In the genomic region with DNA sequence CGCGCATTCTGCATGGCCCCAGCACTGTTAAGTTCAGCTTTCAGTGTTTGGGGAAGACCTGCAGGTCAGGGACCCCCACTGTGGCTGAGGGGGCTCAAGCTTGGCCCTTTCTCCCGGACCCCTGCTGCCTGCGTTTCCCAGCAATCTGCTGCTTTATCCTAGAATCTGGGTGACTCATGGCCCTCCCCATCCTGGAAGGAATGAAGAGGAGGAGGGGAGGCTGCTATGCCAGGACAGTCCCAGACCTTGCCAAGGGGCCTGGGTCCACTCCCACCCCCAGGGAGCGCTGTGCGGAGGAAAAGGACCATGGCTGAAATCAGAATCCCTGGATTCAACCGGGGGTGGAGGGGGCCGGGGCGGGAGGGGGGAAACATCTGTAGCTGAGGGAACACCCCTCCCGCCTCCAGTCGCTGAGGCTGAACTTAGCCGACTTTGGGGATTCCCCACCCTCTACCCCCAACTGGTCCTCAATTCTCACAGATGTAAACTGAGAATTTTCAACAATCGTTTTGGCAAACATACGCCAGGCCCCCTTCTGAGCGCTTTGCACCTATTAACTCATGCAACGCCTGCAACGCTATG, we compare ENCODE assay signal across 8 cellular contexts. TPM values are rescaled to one million over a fixed set of nuclear protein-coding genes. Genes with fewer than 3 reads are reported as not detected.
DNase-seq lines count a peak whose midpoint lies in the region; ATAC-seq and TF ChIP-seq lines count a peak whose summit lies in the region.

No MANE protein-coding gene starts in this region.

- H3K27me3 ChIP-seq in H7 (ENCODE audit: control insufficient read depth, insufficient read depth, low read length) (no peaks in the 10 kb centered on the region), foreskin keratinocyte (no peaks in the 10 kb centered on the region)

- no peak overlapping the region for H3K27ac ChIP-seq in foreskin keratinocyte

- peaks cover 11% of the 10 kb centered on the region for H3K36me3 ChIP-seq in H7 (replicated peaks; ENCODE audit: control insufficient read depth, insufficient read depth, low read length)

- peaks cover 5 to 12% (median 11%) of the 10 kb centered on the region in 3 donors for H3K9me3 Mint-ChIP-seq in T-cell

- DNase-seq in H7 (peak; percentile 92), T-cell (no peak), foreskin keratinocyte (no peak), renal cortical epithelial cell (ENCODE audit: low read depth) (peak; percentile 24), NCI-H748 treated with DMSO at 0.1 percent for 48 hours (lab: John Stamatoyannopoulos, UW) (no peak), NCI-H510A (lab: John Stamatoyannopoulos, UW) (no peak)

- TF ChIP-seq CTCF in foreskin keratinocyte (conservative IDR thresholded peaks at IDR 0.05), result no peak

- CTCF ChIA-PET in T-cell (lab: Charles Lee), result interaction anchor here (0.6 to 0.8 kb wide), 3 partner anchors 9 to 165 kb away, joined by 3 to 5 read pairs (median 4); partner anchors contain the start of gene KCNJ14 (in 1 of the 2)

- peaks cover 8 to 11% of the 10 kb centered on the region in 2 donors for H3K27me3 Mint-ChIP-seq in T-cell

- H3K27ac Mint-ChIP-seq in T-cell, result no peak overlapping the region

- peaks cover 3% of the 10 kb centered on the region for H3K36me3 Mint-ChIP-seq in T-cell

- POLR2A ChIA-PET in T-cell (lab: Charles Lee), result no interaction called here

- H3K4me1 Mint-ChIP-seq in T-cell, result peaks cover 0 to 7% (median 4%) of the 10 kb centered on the region in 3 donors

- ATAC-seq in T-cell (replicated peaks in 1 of 4) (peak in 1 of 4 experiments; percentile 17), foreskin keratinocyte (peak; percentile 14), HG03565 (IDR thresholded peaks at IDR 0.05; ENCODE audit: unreplicated experiment) (no peak), HG03354 (IDR thresholded peaks at IDR 0.05; ENCODE audit: poor library complexity, severe bottlenecking, unreplicated experiment) (no peak)

- H3K4me1 ChIP-seq in foreskin keratinocyte, result no peaks in the 10 kb centered on the region

- H3K4me3 ChIP-seq in H7 (ENCODE audit: insufficient read depth, low read depth, low read length), result peak overlapping the region; percentile 55

- peak overlapping the region; percentile 68 to 75 (median 75) for H3K4me3 Mint-ChIP-seq in T-cell

RNA-seq across cellular contexts. Expression of gene ZNF114, which starts 20.6 kb away (rescaled TPM):
- 12.8 and 17.9 TPM in 2 replicates for total RNA-seq in H7 (2014; rRNA removed; shearing (Covaris generic))
- total RNA-seq in T-cell (under 1 TPM in 2 of 5 donors, not detected in 3; 0.20 to 0.41 TPM), foreskin keratinocyte (1.1 and 1.8 TPM in 2 replicates), renal cortical epithelial cell (2.6 and 3.1 TPM in 2 replicates)
- polyA plus RNA-seq in foreskin keratinocyte, result 0.60 and 0.70 TPM in 2 replicates

RNA-seq across cellular contexts. Expression of gene CARD8, which starts 34.7 kb away (rescaled TPM):
- total RNA-seq in H7 (2014; rRNA removed; shearing (Covaris generic)), result 0.55 and 1.1 TPM in 2 replicates
- total RNA-seq in T-cell (100 to 1,000 TPM; 146 to 224 (median 191) TPM), foreskin keratinocyte (9.3 and 9.4 TPM in 2 replicates), renal cortical epithelial cell (5.0 and 16.3 TPM in 2 replicates)
- polyA plus RNA-seq in foreskin keratinocyte, result 5.2 and 5.7 TPM in 2 replicates

RNA-seq across cellular contexts. Expression of gene EMP3, which starts 34.9 kb away (rescaled TPM):
- total RNA-seq in H7 (2014; rRNA removed; shearing (Covaris generic)), result 29.9 and 57.5 TPM in 2 replicates
- total RNA-seq in T-cell, result 100 to 1,000 TPM; 180 to 373 (median 361) TPM
- 191 and 218 TPM in 2 replicates for total RNA-seq in foreskin keratinocyte
- polyA plus RNA-seq in foreskin keratinocyte, result 337 and 424 TPM in 2 replicates
- 30.3 and 48.8 TPM in 2 replicates for total RNA-seq in renal cortical epithelial cell

Comparison
In these comparisons a context has a peak if more than half of its experiments do, and no peak if none do; other contexts are left out.
1. DNase-seq: peak in H7 (single experiment) and renal cortical epithelial cell (single experiment); none in T-cell (0 of 34), foreskin keratinocyte (0 of 2), NCI-H748 treated with DMSO at 0.1 percent for 48 hours (single experiment) and NCI-H510A (single experiment).